ENCODE assay signal across 23 cellular contexts in the genomic region with DNA sequence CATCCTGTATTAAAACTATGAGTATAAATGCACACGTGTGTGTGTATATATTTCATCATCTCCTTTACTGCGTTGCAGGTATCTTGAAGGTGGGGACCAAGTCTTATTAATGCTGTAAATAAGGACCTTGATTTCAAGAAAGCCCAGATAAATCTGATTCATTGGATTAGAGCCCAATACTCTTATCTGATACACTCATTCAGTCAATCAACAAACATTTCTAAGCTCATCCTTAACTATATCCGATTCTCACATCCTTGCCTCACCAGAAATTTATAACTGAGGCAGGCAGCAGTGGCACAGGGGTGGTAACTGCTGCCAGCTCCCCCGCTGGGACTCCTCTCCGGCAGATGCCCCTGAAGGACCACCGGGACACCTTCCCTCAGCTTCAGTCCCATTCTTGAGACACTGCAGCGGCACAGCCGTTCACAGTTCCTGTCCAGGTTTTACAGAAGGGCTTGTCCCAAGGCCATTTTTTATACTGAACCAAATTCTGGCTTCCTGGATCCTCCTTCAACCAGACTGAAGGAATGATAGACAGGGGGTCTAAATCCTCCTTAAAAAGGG.
"Had no signal": no experiment of that assay in that cellular context is flagged by ENCODE, and none has a peak within 500 bp of the region (broad histone marks: within the 10 kb centered on the region; RNA-seq: fewer than 3 reads in every experiment).

No MANE protein-coding gene starts in this region.

- H3K4me2 ChIP-seq: neural progenitor cell had no signal

- H3K4me3 ChIP-seq: colonic mucosa, gastrocnemius medialis, lower lobe of right lung, neural progenitor cell, prostate gland, right atrium auricular region, sigmoid colon, suprapubic skin, transverse colon had no signal

- FAIRE-seq: keratinocyte, urothelium cell line had no signal

- H3K9ac ChIP-seq: neural progenitor cell had no signal

- H3K9me3 Mint-ChIP-seq: natural killer cell had no signal

- H3K27ac ChIP-seq: colonic mucosa, epithelial cell of prostate, gastrocnemius medialis, lower lobe of right lung, neural progenitor cell, prostate gland, right atrium auricular region, sigmoid colon, suprapubic skin, transverse colon had no signal

- H3K27ac Mint-ChIP-seq: dendritic cell treated with granulocyte-macrophage colony-stimulating factor and Interleukin-4, amounts not matched to agents 40 ng/mL and 50 ng/mL, for 4 days; natural killer cell; neural progenitor cell; stimulated activated memory B cell treated with anti-CD40 and anti-IgM and Interleukin-4, amounts not matched to agents 10 μg/mL and 1 μg/mL and 100 μg/mL, for 72 hours had no signal

- H3K4me1 Mint-ChIP-seq: endodermal cell; natural killer cell; neural progenitor cell; stimulated activated memory B cell treated with anti-CD40 and anti-IgM and Interleukin-4, amounts not matched to agents 10 μg/mL and 1 μg/mL and 100 μg/mL, for 72 hours had no signal

- ATAC-seq: esophagus mucosa; gastrocnemius medialis; left ventricle myocardium superior; lower lobe of right lung; natural killer cell; stimulated activated memory B cell treated with anti-CD40 and anti-IgM and Interleukin-4, amounts not matched to agents 10 μg/mL and 1 μg/mL and 100 μg/mL, for 72 hours; stimulated activated naive CD8-positive, alpha-beta T cell treated with anti-CD3 and anti-CD28 coated beads, Interleukin-15, Interleukin-2, amounts not matched to agents 100 U/mL and 50 U/mL, for 24 hours had no signal

- H2AFZ ChIP-seq: neural progenitor cell had no signal

- H3K9me3 ChIP-seq: colonic mucosa, gastrocnemius medialis, lower lobe of right lung, prostate gland, right atrium auricular region, sigmoid colon, suprapubic skin, transverse colon had no signal

- H3K36me3 ChIP-seq: colonic mucosa, gastrocnemius medialis, lower lobe of right lung, neural progenitor cell, prostate gland, right atrium auricular region, sigmoid colon, suprapubic skin, transverse colon had no signal

- H3K4me3 Mint-ChIP-seq: dendritic cell treated with granulocyte-macrophage colony-stimulating factor and Interleukin-4, amounts not matched to agents 40 ng/mL and 50 ng/mL, for 4 days; endodermal cell; natural killer cell; neural progenitor cell; stimulated activated memory B cell treated with anti-CD40 and anti-IgM and Interleukin-4, amounts not matched to agents 10 μg/mL and 1 μg/mL and 100 μg/mL, for 72 hours had no signal

- H3K4me1 ChIP-seq: colonic mucosa, gastrocnemius medialis, lower lobe of right lung, neural progenitor cell, prostate gland, right atrium auricular region, sigmoid colon, suprapubic skin, transverse colon had no signal

- H3K27me3 ChIP-seq: colonic mucosa, gastrocnemius medialis, neural progenitor cell, right atrium auricular region, sigmoid colon, suprapubic skin, transverse colon had no signal

- DNase-seq: colonic mucosa; effector CD8-positive, alpha-beta T cell; endodermal cell; foreskin fibroblast; gastrocnemius medialis; head of caudate nucleus; left ventricle myocardium superior; lower lobe of right lung; natural killer cell; sigmoid colon; stimulated activated CD4-positive, alpha-beta T cell treated with anti-CD3 and anti-CD28 coated beads, Interleukin-4, amount 100 ng/mL, for 4 hours; stimulated activated naive CD8-positive, alpha-beta T cell treated with anti-CD3 and anti-CD28 coated beads, Interleukin-15, Interleukin-2, amounts not matched to agents 100 U/mL and 50 U/mL, for 24 hours; transverse colon had no signal

- H3K36me3 Mint-ChIP-seq: natural killer cell had no signal
